In the genomic region with DNA sequence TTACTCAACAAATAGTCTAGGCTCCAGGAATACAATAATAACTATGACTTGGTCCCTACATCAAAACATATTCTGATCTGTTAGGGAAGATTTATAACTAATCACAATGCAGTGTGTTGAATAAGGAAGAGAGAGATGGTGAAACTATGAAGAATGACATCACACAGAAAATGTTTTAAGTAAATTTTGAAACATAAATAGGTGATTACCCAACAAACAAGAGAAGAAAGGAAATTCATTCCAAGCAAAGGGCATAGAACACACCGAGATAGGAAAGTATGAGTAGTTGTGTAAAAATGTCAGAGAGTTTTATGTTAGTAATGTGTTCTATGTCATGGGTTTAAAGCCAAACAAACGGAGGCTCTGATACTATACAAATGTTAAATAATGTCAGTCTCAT, we compare ENCODE assay signal across 14 cellular contexts. TPM values are rescaled to one million over a fixed set of nuclear protein-coding genes. Genes with fewer than 3 reads are reported as not detected.
DNase-seq lines count a peak whose midpoint lies in the region; ATAC-seq, FAIRE-seq and TF ChIP-seq lines count a peak whose summit lies in the region.
"Had no signal": no experiment of that assay in that cellular context is flagged by ENCODE, and none has a peak within 500 bp of the region (broad histone marks: within the 10 kb centered on the region; RNA-seq: fewer than 3 reads in every experiment).

No MANE protein-coding gene starts in this region.

- FAIRE-seq in GM12891 (lab: Jason Lieb, UNC), result peak; percentile 58

- H3K9me3 Mint-ChIP-seq in activated T-helper 17 cell treated with anti-CD3 and anti-CD28 coated beads, Interleukin-2, amount 50 U/mL, for 72 hours, result no peaks in the 10 kb centered on the region
- H3K9me3 Mint-ChIP-seq: CD4-positive, alpha-beta memory T cell; endodermal cell; mesothelial cell of epicardium had no signal

- DNase-seq in AG08396 (ENCODE audit: low spot score), result peak; percentile 24
- DNase-seq in GM12891 (ENCODE audit: insufficient read length, low spot score), result no peak
- peak; percentile 7 for DNase-seq in kidney tubule cell (ENCODE audit: low spot score)
- no peak for DNase-seq in GM10248 (ENCODE audit: extremely low spot score)
- no peak for DNase-seq in NCI-H82 (lab: John Stamatoyannopoulos, UW)
- DNase-seq in HUDEP-2 (lab: John Stamatoyannopoulos, UW; ENCODE audit: unreplicated experiment in 76 of 76), result no peak
- DNase-seq: CD4-positive, alpha-beta memory T cell; endodermal cell; NCI-H1048; stimulated activated naive CD4-positive, alpha-beta T cell treated with Interleukin-2 at 50 U/mL for 16 hours; T1000 had no signal

- TF ChIP-seq POLR2A in GM12891 (IDR thresholded peaks at IDR 0.05; ENCODE audit: low read depth, low read length), result no peak

- CTCF ChIA-PET in GM10248 (lab: Yijun Ruan, JAX), result interaction anchor here (6.2 kb wide), 1 partner anchor 13 kb away, joined by 38 read pairs; the partner anchor contains the start of gene SEC62

- peak overlapping the region; percentile 1 for H3K27ac Mint-ChIP-seq in activated T-helper 17 cell treated with anti-CD3 and anti-CD28 coated beads, Interleukin-2, amount 50 U/mL, for 72 hours
- H3K27ac Mint-ChIP-seq: mesothelial cell of epicardium had no signal

- peaks cover 88% of the 10 kb centered on the region for H3K36me3 Mint-ChIP-seq in activated T-helper 17 cell treated with anti-CD3 and anti-CD28 coated beads, Interleukin-2, amount 50 U/mL, for 72 hours (ENCODE audit: low read depth)

- ATAC-seq in activated T-helper 17 cell treated with anti-CD3 and anti-CD28 coated beads, Interleukin-2, amount 50 U/mL, for 72 hours (replicated peaks), result no peak
- ATAC-seq in GM19397 (IDR thresholded peaks at IDR 0.05; ENCODE audit: unreplicated experiment), result no peak

- no peak overlapping the region for H3K4me3 Mint-ChIP-seq in activated T-helper 17 cell treated with anti-CD3 and anti-CD28 coated beads, Interleukin-2, amount 50 U/mL, for 72 hours
- H3K4me3 Mint-ChIP-seq: CD4-positive, alpha-beta memory T cell; endodermal cell; mesothelial cell of epicardium had no signal

- H3K4me1 Mint-ChIP-seq in activated T-helper 17 cell treated with anti-CD3 and anti-CD28 coated beads, Interleukin-2, amount 50 U/mL, for 72 hours, result peaks cover 6% of the 10 kb centered on the region
- H3K4me1 Mint-ChIP-seq: endodermal cell, mesothelial cell of epicardium had no signal

- POLR2A ChIA-PET in GM10248 (lab: Yijun Ruan, JAX), result no interaction called here

- H3K27me3 Mint-ChIP-seq in activated T-helper 17 cell treated with anti-CD3 and anti-CD28 coated beads, Interleukin-2, amount 50 U/mL, for 72 hours, result no peaks in the 10 kb centered on the region
- H3K27me3 Mint-ChIP-seq: CD4-positive, alpha-beta memory T cell had no signal

- TF ChIP-seq CTCF in GM10248 (IDR thresholded peaks at IDR 0.05; ENCODE audit: control extremely low read depth, extremely low read depth, low read depth, missing control alignments), result no peak

TF ChIP-seq in GM12891, 5 proteins besides CTCF, POLR2A, EP300 and RAD21:
- TF ChIP-seq POU2F2 (IDR thresholded peaks at IDR 0.05; ENCODE audit: low read depth, low read length) (no peak), SPI1 (IDR thresholded peaks at IDR 0.05; ENCODE audit: low read depth, low read length) (no peak), POLR2AphosphoS5 (IDR thresholded peaks at IDR 0.05; ENCODE audit: low read depth, low read length) (no peak), TAF1 (IDR thresholded peaks at IDR 0.05; ENCODE audit: low read depth, low read length) (no peak), PAX5 (IDR thresholded peaks at IDR 0.05; ENCODE audit: insufficient read depth, low read length, severe bottlenecking) (no peak)

RNA-seq across cellular contexts. Expression of gene SEC62, which starts 13.4 kb away (rescaled TPM):
- polyA plus RNA-seq in GM12891 (2012; ENCODE audit: low read depth, missing spikeins), result 61.2 TPM
- total RNA-seq in activated T-helper 17 cell treated with anti-CD3 and anti-CD28 coated beads, Interleukin-2, amount 50 U/mL, for 72 hours, result 10 to 100 TPM; 64.1 to 78.5 TPM

RNA-seq across cellular contexts. Expression of gene GPR160, which starts 57.7 kb away (rescaled TPM):
- polyA plus RNA-seq in GM12891 (2012; ENCODE audit: low read depth, missing spikeins), result 41.2 TPM
- 10 to 100 TPM; 11.3 to 15.4 TPM for total RNA-seq in activated T-helper 17 cell treated with anti-CD3 and anti-CD28 coated beads, Interleukin-2, amount 50 U/mL, for 72 hours

Comparison
In these comparisons a context has a peak if more than half of its experiments do, and no peak if none do; other contexts are left out.
1. DNase-seq: peak in AG08396 (single experiment) and kidney tubule cell (single experiment); none in GM12891 (single experiment), GM10248 (single experiment), NCI-H82 (single experiment) and HUDEP-2 (0 of 76).